Comparison of ENCODE assay signal across 22 cellular contexts in genomic region chr4:135368826-135369225, GRCh38.
DNase-seq lines count a peak whose midpoint lies in the region; ATAC-seq and TF ChIP-seq lines count a peak whose summit lies in the region.
"Had no signal": no experiment of that assay in that cellular context is flagged by ENCODE, and none has a peak within 500 bp of the region (broad histone marks: within the 10 kb centered on the region; RNA-seq: fewer than 3 reads in every experiment).

No MANE protein-coding gene starts in this region.

- DNase-seq in ELR (ENCODE audit: low read depth) (peak; percentile 4), PC-3 (peak; percentile 30), fibroblast of peridontal ligament (ENCODE audit: extremely low read depth) (peak; percentile 13), NCI-H524 treated with DMSO at 0.1 percent for 48 hours (lab: John Stamatoyannopoulos, UW) (no peak), neuronal stem cell (ENCODE audit: low spot score) (no peak)
- DNase-seq in stimulated activated CD4-positive, alpha-beta T cell treated with anti-CD3 and anti-CD28 coated beads, Interleukin-4, amount 100 ng/mL, for 1 hour, result no peak
- DNase-seq in activated CD4-positive, alpha-beta T cell treated with anti-CD3 and anti-CD28 coated beads for 1 hour, result no peak
- DNase-seq: Caco-2; CD4-positive, alpha-beta memory T cell; DMS 273 treated with DMSO at 0.1 percent for 48 hours; DMS79 treated with DMSO at 0.1 percent for 48 hours; Karpas-422; MM.1S; NCI-H1048; NCI-H1436; NCI-H187 treated with DMSO at 0.1 percent for 48 hours; NCI-H2107; NCI-H446 treated with DMSO at 0.1 percent for 48 hours; SHP77 treated with DMSO at 0.1 percent for 48 hours had no signal

- H2AK5ac ChIP-seq in neuronal stem cell (ENCODE audit: low read depth, low read length), result no peak overlapping the region

- no peak overlapping the region for H4K8ac ChIP-seq in neuronal stem cell (ENCODE audit: low read depth, low read length)

- no peaks in the 10 kb centered on the region for H3K9me3 ChIP-seq in PC-3 (ENCODE audit: low read length)
- H3K9me3 ChIP-seq in neuronal stem cell (replicated peaks in 1 of 2; ENCODE audit: control insufficient read depth in 2 of 2, insufficient read depth in 1 of 2, low read depth in 1 of 2, low read length in 2 of 2), result no peaks in the 10 kb centered on the region
- H3K9me3 ChIP-seq: BLaER1, Caco-2 had no signal

- H4K20me1 ChIP-seq in PC-3 (ENCODE audit: low read length), result no peaks in the 10 kb centered on the region
- H4K20me1 ChIP-seq: BLaER1 had no signal

- H3K9me2 ChIP-seq in PC-3 (replicated peaks; ENCODE audit: low read length), result no peaks in the 10 kb centered on the region

- H3K27me3 ChIP-seq in PC-3 (ENCODE audit: low read length) (no peaks in the 10 kb centered on the region), neuronal stem cell (ENCODE audit: control insufficient read depth in 3 of 3, insufficient read depth in 3 of 3, low read depth in 1 of 3, low read length in 3 of 3) (no peaks in the 10 kb centered on the region)
- H3K27me3 ChIP-seq: BLaER1 had no signal

- H3K27ac ChIP-seq in PC-3 (ENCODE audit: low read length) (peak overlapping the region; percentile 36), neuronal stem cell (replicated peaks; ENCODE audit: low read length) (no peak overlapping the region)
- H3K27ac ChIP-seq: BLaER1, RWPE1, SK-N-MC had no signal

- H3K36me3 ChIP-seq in PC-3 (ENCODE audit: low read depth, low read length), result no peaks in the 10 kb centered on the region
- H3K36me3 ChIP-seq in neuronal stem cell (replicated peaks in 1 of 2; ENCODE audit: control insufficient read depth in 2 of 2, insufficient read depth in 2 of 2, low read length in 2 of 2), result no peaks in the 10 kb centered on the region
- H3K36me3 ChIP-seq: BLaER1 had no signal

- H3K18ac ChIP-seq in neuronal stem cell (ENCODE audit: low read length), result no peak overlapping the region

- POLR2A ChIA-PET in PC-3 (lab: Charles Lee; ENCODE audit: unreplicated experiment), result no interaction called here

- H2BK5ac ChIP-seq in neuronal stem cell (ENCODE audit: low read length), result no peak overlapping the region

- H3K4me1 ChIP-seq in PC-3 (ENCODE audit: insufficient read depth, low read length) (no peaks in the 10 kb centered on the region; the same call in 1 of the 2 replicates), neuronal stem cell (ENCODE audit: control insufficient read depth in 2 of 2, insufficient read depth in 1 of 2, low read depth in 1 of 2, low read length in 2 of 2) (no peaks in the 10 kb centered on the region)
- H3K4me1 ChIP-seq: BLaER1, Caco-2 had no signal

- CTCF ChIA-PET in PC-3 (lab: Charles Lee), result no interaction called here

- intact Hi-C loops in PC-3 (cut with micrococcal nuclease), result no loop called here

- H3K9ac ChIP-seq in PC-3 (ENCODE audit: low read length) (no peak overlapping the region), neuronal stem cell (ENCODE audit: low read depth, low read length, poor library complexity) (no peak overlapping the region)
- H3K9ac ChIP-seq: BLaER1 had no signal

- WGBS in neuronal stem cell (ENCODE audit: extremely low coverage in 2 of 2, insufficient read length in 2 of 2, insufficient replicate concordance in 1 of 2), 2 donors, result no CpG with 5 or more reads among the region's 3 CpGs

- no peak overlapping the region for H3K4me3 ChIP-seq in PC-3 (ENCODE audit: low read length)
- no peak overlapping the region for H3K4me3 ChIP-seq in neuronal stem cell (ENCODE audit: low read length in 2 of 2)
- H3K4me3 ChIP-seq: BLaER1, SK-N-MC had no signal

- H2BK12ac ChIP-seq in neuronal stem cell (ENCODE audit: low read length), result no peak overlapping the region

- H4K91ac ChIP-seq in neuronal stem cell (ENCODE audit: low read depth, low read length, poor library complexity), result no peak overlapping the region

- H3K79me2 ChIP-seq in PC-3 (ENCODE audit: low read length), result no peaks in the 10 kb centered on the region

- H3K23ac ChIP-seq in neuronal stem cell (ENCODE audit: low read depth, low read length, poor library complexity), result no peak overlapping the region

- H3K79me1 ChIP-seq in neuronal stem cell (ENCODE audit: low read depth, low read length), result no peaks in the 10 kb centered on the region

- peak overlapping the region; percentile 50; the same call in 1 of the 2 replicates for H2AFZ ChIP-seq in PC-3 (ENCODE audit: low read length)
- no peak overlapping the region for H2AFZ ChIP-seq in neuronal stem cell (ENCODE audit: low read length)

- peak; percentile 81 for ATAC-seq in PC-3

- H2BK120ac ChIP-seq in neuronal stem cell (ENCODE audit: low read depth, low read length), result no peak overlapping the region

- no peak overlapping the region for H3K4ac ChIP-seq in neuronal stem cell (ENCODE audit: low read length)

- H3K4me2 ChIP-seq in PC-3 (ENCODE audit: low read length) (no peak overlapping the region), neuronal stem cell (ENCODE audit: insufficient read depth, low read length, poor library complexity, severe bottlenecking) (no peak overlapping the region)
- H3K4me2 ChIP-seq: BLaER1 had no signal

- H2BK15ac ChIP-seq in neuronal stem cell (ENCODE audit: low read length), result no peak overlapping the region

- no TSS peak for BruUV-seq in PC-3 (replicated peaks; lab: Mats Ljungman, UMichigan)

- no peak overlapping the region for H3K14ac ChIP-seq in neuronal stem cell (ENCODE audit: low read length)

- H3F3A ChIP-seq in PC-3 (ENCODE audit: low read length, unreplicated experiment), result no peaks in the 10 kb centered on the region

- TF ChIP-seq CTCF in PC-3 (conservative IDR thresholded peaks at IDR 0.05; ENCODE audit: low read depth, low read length), result no peak

Comparison
In these comparisons a context has a peak if more than half of its experiments do, and no peak if none do; other contexts are left out.
1. DNase-seq: peak in ELR (single experiment), PC-3 (single experiment) and fibroblast of peridontal ligament (single experiment); none in NCI-H524 treated with DMSO at 0.1 percent for 48 hours (single experiment), stimulated activated CD4-positive, alpha-beta T cell treated with anti-CD3 and anti-CD28 coated beads, Interleukin-4, amount 100 ng/mL, for 1 hour (single experiment), activated CD4-positive, alpha-beta T cell treated with anti-CD3 and anti-CD28 coated beads for 1 hour (single experiment) and neuronal stem cell (single experiment).